Comparison of ENCODE assay signal across 1 cellular context in genomic region chr4:137640156-137640837, GRCh38.
A peak's percentile ranks its signal among the peaks of the same experiment; 100 is the strongest.
TF ChIP-seq lines count a peak whose summit lies in the region.

No MANE protein-coding gene starts in this region.

TF ChIP-seq in GM12878, 131 proteins besides CTCF, POLR2A, EP300 and RAD21 (continued from another document and continues in another):
- TF ChIP-seq PBX3 (IDR thresholded peaks at IDR 0.05; ENCODE audit: insufficient replicate concordance, low read depth, low read length) (no peak), CREB1 (IDR thresholded peaks at IDR 0.05; ENCODE audit: low read depth) (peak; percentile 82; the same call in 1 of the 2 replicates), CREM (IDR thresholded peaks at IDR 0.05; ENCODE audit: low read depth) (peak; percentile 89), ASH2L (IDR thresholded peaks at IDR 0.05; ENCODE audit: borderline replicate concordance, low read depth) (no peak), ATF3 (IDR thresholded peaks at IDR 0.05; ENCODE audit: borderline replicate concordance, extremely low read depth, low read depth, low read length) (no peak), KLF5 (IDR thresholded peaks at IDR 0.05; ENCODE audit: partially characterized antibody) (no peak), NRF1 (conservative IDR thresholded peaks at IDR 0.05; ENCODE audit: low read depth, low read length) (no peak), EED (IDR thresholded peaks at IDR 0.05; ENCODE audit: low read depth) (no peak), PRDM15 (CRISPR knock-in tag; IDR thresholded peaks at IDR 0.05) (no peak), SMC3 (IDR thresholded peaks at IDR 0.05; ENCODE audit: borderline replicate concordance, low read length) (no peak), BCL3 (IDR thresholded peaks at IDR 0.05; ENCODE audit: borderline replicate concordance, insufficient read depth, low read depth, low read length, poor library complexity, severe bottlenecking) (peak; percentile 36), BACH1 (IDR thresholded peaks at IDR 0.05; ENCODE audit: borderline replicate concordance) (peak; percentile 42; the same call in 1 of the 2 replicates), SREBF2 (IDR thresholded peaks at IDR 0.05; ENCODE audit: low read length) (no peak), ETV6 (conservative IDR thresholded peaks at IDR 0.05 in 1 of 2, IDR thresholded peaks at IDR 0.05 in 1 of 2; ENCODE audit: borderline replicate concordance in 1 of 2, low read depth in 1 of 2) (no peak), TARDBP (IDR thresholded peaks at IDR 0.05; ENCODE audit: borderline replicate concordance) (no peak), ATF7 (IDR thresholded peaks at IDR 0.05; ENCODE audit: low read depth) (peak; percentile 70), NFXL1 (IDR thresholded peaks at IDR 0.05; ENCODE audit: borderline replicate concordance) (no peak), NFIC (IDR thresholded peaks at IDR 0.05; ENCODE audit: low read depth, low read length) (peak; percentile 88; the same call in 1 of the 2 replicates), IRF4 (IDR thresholded peaks at IDR 0.05; ENCODE audit: low read depth, low read length) (peak; percentile 59; the same call in 1 of the 2 replicates), ZNF24 (IDR thresholded peaks at IDR 0.05) (no peak), ELK1 (IDR thresholded peaks at IDR 0.05; ENCODE audit: low read depth, low read length) (no peak), CEBPB (IDR thresholded peaks at IDR 0.05; ENCODE audit: borderline replicate concordance in 1 of 2, low read depth in 2 of 2, low read length in 2 of 2) (peak in 1 of 2 experiments; percentile 51; a peak in 1 of 4 replicates), HCFC1 (IDR thresholded peaks at IDR 0.05; ENCODE audit: low read length) (no peak), IRF3 (IDR thresholded peaks at IDR 0.05) (no peak), FOXM1 (IDR thresholded peaks at IDR 0.05; ENCODE audit: low read depth, low read length) (peak; percentile 86; the same call in 1 of the 2 replicates), SPI1 (IDR thresholded peaks at IDR 0.05; ENCODE audit: borderline replicate concordance, insufficient read depth, low read depth, low read length) (no peak), RELA (IDR thresholded peaks at IDR 0.05; ENCODE audit: borderline replicate concordance, partially characterized antibody) (no peak), MEF2A (IDR thresholded peaks at IDR 0.05; ENCODE audit: insufficient read depth, low read depth, low read length) (peak; percentile 59; the same call in 1 of the 2 replicates), ZBTB40 (IDR thresholded peaks at IDR 0.05; ENCODE audit: borderline replicate concordance) (no peak), PAX5 (IDR thresholded peaks at IDR 0.05; ENCODE audit: borderline replicate concordance, low read depth, low read length) (no peak), MLLT1 (IDR thresholded peaks at IDR 0.05) (no peak), TBL1XR1 (IDR thresholded peaks at IDR 0.05; ENCODE audit: low read depth, low read length) (0 out of 2 replicates have a peak, but pooled peaks have one; percentile 22), SMAD1 (IDR thresholded peaks at IDR 0.05; ENCODE audit: low read depth, partially characterized antibody) (no peak), SP1 (IDR thresholded peaks at IDR 0.05; ENCODE audit: low read depth, low read length) (no peak), RCOR1 (conservative IDR thresholded peaks at IDR 0.05; ENCODE audit: low read depth, low read length) (no peak), JUND (IDR thresholded peaks at IDR 0.05; ENCODE audit: low read depth, low read length) (no peak), ZNF592 (IDR thresholded peaks at IDR 0.05) (0 out of 2 replicates have a peak, but pooled peaks have one; percentile 55)
